31 cellular contexts compared by ENCODE assay signal in the genomic region with DNA sequence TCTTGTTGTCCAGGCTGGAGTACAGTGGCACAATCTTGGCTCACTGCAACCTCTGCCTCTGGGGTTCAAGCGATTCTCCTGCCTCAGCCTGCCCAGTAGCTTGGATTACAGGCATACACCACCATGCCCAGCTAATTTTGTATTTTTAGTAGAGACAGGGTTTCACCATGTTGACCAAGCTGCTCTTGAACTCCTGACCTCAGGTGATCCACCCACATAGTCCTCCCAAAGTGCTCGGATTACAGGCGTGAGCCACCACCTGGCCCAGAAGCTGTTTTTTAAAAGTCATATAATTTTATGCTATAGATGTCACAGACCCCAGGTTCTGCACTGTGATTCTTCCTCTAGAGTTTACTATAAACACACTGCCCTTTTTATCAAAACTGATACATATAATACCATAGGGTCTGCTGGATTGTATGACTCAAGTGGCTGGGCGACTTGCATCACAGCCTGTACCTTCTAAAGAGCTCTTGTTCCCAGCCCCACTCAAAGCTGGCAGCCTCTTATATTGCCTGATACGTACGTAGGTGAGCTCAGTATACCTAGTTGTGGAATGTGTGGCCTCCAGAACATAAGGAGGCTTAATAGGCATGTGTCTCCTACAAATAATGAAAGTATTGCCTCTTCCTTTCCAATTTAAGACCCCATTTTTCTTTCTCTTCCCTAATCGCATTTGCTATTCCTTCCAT.
"Had no signal": no experiment of that assay in that cellular context is flagged by ENCODE, and none has a peak within 500 bp of the region (broad histone marks: within the 10 kb centered on the region; RNA-seq: fewer than 3 reads in every experiment).

No MANE protein-coding gene starts in this region.

- H3K27ac ChIP-seq: ascending aorta, Peyer's patch, SJSA1 had no signal

- ATAC-seq: activated CD8-positive, alpha-beta T cell treated with anti-CD3 and anti-CD28 coated beads for 36 hours; activated T-cell treated with anti-CD3 and anti-CD28 coated beads, Interleukin-2, amount 50 U/mL, for 72 hours; activated T-helper 17 cell treated with anti-CD3 and anti-CD28 coated beads, Interleukin-2, amount 50 U/mL, for 72 hours; PC-3 had no signal

- H3K9ac ChIP-seq: SK-N-SH had no signal

- FAIRE-seq: TTC549 had no signal

- H3K27me3 ChIP-seq: ascending aorta, MG63, Peyer's patch, SJSA1 had no signal

- H3K4me3 ChIP-seq: ascending aorta, MG63, Peyer's patch, SJSA1 had no signal

- H3K9me3 ChIP-seq: ascending aorta, MG63, Peyer's patch, SJSA1, SK-N-SH had no signal

- DNase-seq: activated CD4-positive, alpha-beta T cell treated with anti-CD3 and anti-CD28 coated beads, Interleukin-2, amount 10 ng/mL, durations not matched to agents 24 days and 14 days; activated CD4-positive, alpha-beta T cell treated with anti-CD3 and anti-CD28 coated beads, Interleukin-2, amount 50 U/mL, for 4 hours; activated CD8-positive, alpha-beta T cell treated with anti-CD3 and anti-CD28 coated beads for 36 hours; activated effector memory CD4-positive, alpha-beta T cell treated with anti-CD3 and anti-CD28 coated beads, Interleukin-2, amount 50 U/mL, for 16 hours; activated naive CD4-positive, alpha-beta T cell; activated naive CD4-positive, alpha-beta T cell treated with anti-CD3 and anti-CD28 coated beads, Interleukin-2, amount 50 U/mL, for 16 hours; activated naive CD8-positive, alpha-beta T cell treated with anti-CD3 and anti-CD28 coated beads for 36 hours; activated T-cell treated with anti-CD3 and anti-CD28 coated beads, Interleukin-2, amount 50 U/mL, for 1 hour; activated T-cell treated with anti-CD3 and anti-CD28 coated beads, Interleukin-2, amount 50 U/mL, for 72 hours; amniotic stem cell; Kasumi-1; KBM-7; MG63; NCI-H1048; NCI-H1436 treated with DMSO at 0.1 percent for 48 hours; NCI-H1694 treated with DMSO at 0.1 percent for 48 hours; NCI-H2081; NCI-H226; NCI-H446 treated with DMSO at 0.1 percent for 48 hours; NCI-H526; NCI-H748 treated with DMSO at 0.1 percent for 48 hours; NK-92 treated with Interleukin-12 subunit alpha and Interleukin-12 subunit beta, amount 100 ng/mL, for 24 hours; PC-3; Peyer's patch; RPMI8226; SHP77 treated with DMSO at 0.1 percent for 48 hours; SK-N-SH had no signal

- H3K36me3 ChIP-seq: ascending aorta, MG63, Peyer's patch, SJSA1 had no signal

- H3K4me2 ChIP-seq: SK-N-SH had no signal

- H3K4me1 ChIP-seq: ascending aorta, Peyer's patch, SJSA1 had no signal
